ENCODE assay signal across 19 cellular contexts in genomic region chr12:58539295-58539694, GRCh38.
DNase-seq lines count a peak whose midpoint lies in the region; ATAC-seq and TF ChIP-seq lines count a peak whose summit lies in the region.
"Had no signal": no experiment of that assay in that cellular context is flagged by ENCODE, and none has a peak within 500 bp of the region (broad histone marks: within the 10 kb centered on the region; RNA-seq: fewer than 3 reads in every experiment).

No MANE protein-coding gene starts in this region.

- peak overlapping the region; percentile 30; the same call in 1 of the 2 replicates for H3K27ac ChIP-seq in VCaP
- H3K27ac ChIP-seq: 22Rv1, BLaER1, C4-2B, GM23248 had no signal

- H3K9me3 Mint-ChIP-seq in chondrocyte (ENCODE audit: low read depth) (peaks cover 16% of the 10 kb centered on the region), osteocyte (ENCODE audit: unreplicated experiment) (peaks cover 16% of the 10 kb centered on the region)
- H3K9me3 Mint-ChIP-seq: CD8-positive, alpha-beta T cell had no signal

- TF ChIP-seq CTCF in VCaP (conservative IDR thresholded peaks at IDR 0.05), result no peak
- no peak for TF ChIP-seq CTCF in chondrocyte (IDR thresholded peaks at IDR 0.05)
- no peak for TF ChIP-seq CTCF in osteocyte (IDR thresholded peaks at IDR 0.05)

- H3K4me1 Mint-ChIP-seq in chondrocyte (ENCODE audit: low read depth), result peaks cover 71% of the 10 kb centered on the region
- peaks cover 61% of the 10 kb centered on the region for H3K4me1 Mint-ChIP-seq in osteocyte (ENCODE audit: unreplicated experiment)
- H3K4me1 Mint-ChIP-seq: B cell; CD4-positive, CD25-positive, alpha-beta regulatory T cell had no signal

- ATAC-seq in HG02852 (IDR thresholded peaks at IDR 0.05; ENCODE audit: unreplicated experiment) (no peak), HG02885 (IDR thresholded peaks at IDR 0.05; ENCODE audit: poor library complexity, unreplicated experiment) (no peak)
- ATAC-seq: CD8-positive, alpha-beta T cell had no signal

- no peaks in the 10 kb centered on the region for H3K27me3 Mint-ChIP-seq in chondrocyte (ENCODE audit: low read depth)
- no peaks in the 10 kb centered on the region for H3K27me3 Mint-ChIP-seq in osteocyte (ENCODE audit: unreplicated experiment)
- H3K27me3 Mint-ChIP-seq: B cell; CD4-positive, CD25-positive, alpha-beta regulatory T cell had no signal

- H3K36me3 Mint-ChIP-seq in chondrocyte (ENCODE audit: low read depth) (peaks cover 2% of the 10 kb centered on the region), osteocyte (ENCODE audit: unreplicated experiment) (peaks cover 4% of the 10 kb centered on the region)
- H3K36me3 Mint-ChIP-seq: CD4-positive, CD25-positive, alpha-beta regulatory T cell; CD8-positive, alpha-beta T cell had no signal

- H3K27ac Mint-ChIP-seq in chondrocyte (ENCODE audit: unreplicated experiment) (peak overlapping the region; percentile 78), osteocyte (ENCODE audit: unreplicated experiment) (peak overlapping the region; percentile 88)
- H3K27ac Mint-ChIP-seq: B cell; CD4-positive, CD25-positive, alpha-beta regulatory T cell; CD8-positive, alpha-beta T cell had no signal

- H3K4me3 Mint-ChIP-seq in chondrocyte (ENCODE audit: unreplicated experiment) (no peak overlapping the region), osteocyte (ENCODE audit: unreplicated experiment) (no peak overlapping the region)
- H3K4me3 Mint-ChIP-seq: B cell; CD4-positive, CD25-positive, alpha-beta regulatory T cell; CD8-positive, alpha-beta T cell had no signal

- DNase-seq in NCI-H146 (lab: John Stamatoyannopoulos, UW) (peak; percentile 48), NCI-H146 treated with DMSO at 0.1 percent for 48 hours (lab: John Stamatoyannopoulos, UW; ENCODE audit: unreplicated experiment) (no peak), chondrocyte (ENCODE audit: low spot score) (no peak), osteocyte (ENCODE audit: extremely low spot score, unreplicated experiment) (no peak), islet precursor cell (no peak)
- DNase-seq: Caco-2; CD4-positive, CD25-positive, alpha-beta regulatory T cell; CD8-positive, alpha-beta T cell; DND-41; GM23248; H7; HCEC 1CT had no signal
